In the genomic region with DNA sequence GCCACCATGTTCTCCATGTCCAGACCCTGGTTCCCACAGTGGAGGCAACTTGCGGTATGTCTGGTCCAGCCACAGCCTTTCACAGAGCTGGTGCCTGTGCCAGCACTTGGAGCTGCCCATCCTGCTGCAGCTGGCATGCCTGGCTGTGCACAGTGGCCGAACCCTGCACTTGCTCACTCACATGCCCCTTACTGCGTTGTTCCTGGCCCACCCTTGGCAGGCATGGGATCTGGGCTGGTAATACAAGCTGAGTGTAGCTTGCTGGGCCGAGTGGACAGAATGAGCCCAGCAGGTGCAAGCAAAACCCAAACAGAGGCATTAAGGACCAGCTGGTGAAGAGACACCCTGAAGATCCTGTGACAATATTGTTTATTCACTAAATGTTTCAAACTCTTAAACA, we compare ENCODE assay signal across 18 cellular contexts.
"Had no signal": no experiment of that assay in that cellular context is flagged by ENCODE, and none has a peak within 500 bp of the region (broad histone marks: within the 10 kb centered on the region; RNA-seq: fewer than 3 reads in every experiment).

No MANE protein-coding gene starts in this region.

- H3K4me1 ChIP-seq: gastroesophageal sphincter, left ventricle myocardium inferior, suprapubic skin, upper lobe of left lung had no signal

- H3K9me3 Mint-ChIP-seq: activated CD4-positive, alpha-beta T cell treated with anti-CD3 and anti-CD28 coated beads, Interleukin-2, amount 10 ng/mL, durations not matched to agents 7 days and 5 days; nephron had no signal

- H3K9me3 ChIP-seq: gastroesophageal sphincter, left ventricle myocardium inferior, ovary, suprapubic skin, upper lobe of left lung had no signal

- H3K36me3 ChIP-seq: gastroesophageal sphincter, left ventricle myocardium inferior, ovary, suprapubic skin, upper lobe of left lung had no signal

- H3K36me3 Mint-ChIP-seq: activated naive CD4-positive, alpha-beta T cell treated with anti-CD3 and anti-CD28 coated beads, Interleukin-2, amount 10 ng/mL, durations not matched to agents 7 days and 5 days; memory B cell had no signal

- H3K27ac ChIP-seq: epithelial cell of prostate, gastroesophageal sphincter, left ventricle myocardium inferior, ovary, suprapubic skin, upper lobe of left lung had no signal

- DNase-seq: activated CD4-positive, alpha-beta T cell treated with anti-CD3 and anti-CD28 coated beads, Interleukin-2, amount 10 ng/mL, durations not matched to agents 7 days and 5 days; activated CD4-positive, CD25-positive, alpha-beta regulatory T cell; activated CD8-positive, alpha-beta memory T cell treated with anti-CD3 and anti-CD28 coated beads for 24 hours; activated naive CD4-positive, alpha-beta T cell treated with anti-CD3 and anti-CD28 coated beads, Interleukin-2, amount 10 ng/mL, durations not matched to agents 7 days and 5 days; cortex of kidney; effector CD8-positive, alpha-beta T cell; left ventricle myocardium inferior; ovary; stimulated activated CD4-positive, alpha-beta T cell treated with anti-CD3 and anti-CD28 coated beads, Interleukin-2, amount 100 ng/mL, for 48 hours; stimulated activated naive CD4-positive, alpha-beta T cell treated with Interleukin-2 at 50 U/mL for 16 hours had no signal

- FAIRE-seq: keratinocyte had no signal

- H3K27me3 Mint-ChIP-seq: activated CD4-positive, alpha-beta T cell treated with anti-CD3 and anti-CD28 coated beads, Interleukin-2, amount 10 ng/mL, durations not matched to agents 7 days and 5 days; activated naive CD4-positive, alpha-beta T cell treated with anti-CD3 and anti-CD28 coated beads, Interleukin-2, amount 10 ng/mL, durations not matched to agents 7 days and 5 days; memory B cell had no signal

- H3K4me1 Mint-ChIP-seq: activated CD4-positive, alpha-beta T cell treated with anti-CD3 and anti-CD28 coated beads, Interleukin-2, amount 10 ng/mL, durations not matched to agents 7 days and 5 days; activated naive CD4-positive, alpha-beta T cell treated with anti-CD3 and anti-CD28 coated beads, Interleukin-2, amount 10 ng/mL, durations not matched to agents 7 days and 5 days; memory B cell; nephron had no signal

- H3K27ac Mint-ChIP-seq: activated CD4-positive, alpha-beta T cell treated with anti-CD3 and anti-CD28 coated beads, Interleukin-2, amount 10 ng/mL, durations not matched to agents 7 days and 5 days; activated naive CD4-positive, alpha-beta T cell treated with anti-CD3 and anti-CD28 coated beads, Interleukin-2, amount 10 ng/mL, durations not matched to agents 7 days and 5 days; activated T-helper 2 cell treated with anti-CD3 and anti-CD28 coated beads, Interferon-gamma antibody, Interleukin-2, Interleukin-4, amounts not matched to agents 10 μg/mL and 5 μg/mL and 100 μg/mL, durations not matched to agents 14 hours and 24 hours and 36 hours; memory B cell; nephron had no signal

- H3K4me3 ChIP-seq: gastroesophageal sphincter, left ventricle myocardium inferior, ovary, suprapubic skin, upper lobe of left lung had no signal

- H3K4me3 Mint-ChIP-seq: activated CD4-positive, alpha-beta T cell treated with anti-CD3 and anti-CD28 coated beads, Interleukin-2, amount 10 ng/mL, durations not matched to agents 7 days and 5 days; activated naive CD4-positive, alpha-beta T cell treated with anti-CD3 and anti-CD28 coated beads, Interleukin-2, amount 10 ng/mL, durations not matched to agents 7 days and 5 days; memory B cell; nephron had no signal

- H3K27me3 ChIP-seq: gastroesophageal sphincter, ovary, suprapubic skin, upper lobe of left lung had no signal
